ENCODE assay signal across 2 cellular contexts in genomic region chr3:56854856-56855620, GRCh38.
TF ChIP-seq lines count a peak whose summit lies in the region.

No MANE protein-coding gene starts in this region.

TF ChIP-seq in GM23338, 12 proteins besides CTCF, POLR2A, EP300 and RAD21 (continued from another document):
- TF ChIP-seq ZNF462 (CRISPR knock-in tag; IDR thresholded peaks at IDR 0.05) (no peak), ETS1 (IDR thresholded peaks at IDR 0.05) (no peak), STAT1 (IDR thresholded peaks at IDR 0.05; ENCODE audit: unreplicated experiment) (no peak), CREB1 (CRISPR knock-in tag; IDR thresholded peaks at IDR 0.05; ENCODE audit: low read depth) (no peak), POLR2AphosphoS5 (IDR thresholded peaks at IDR 0.05; ENCODE audit: low read depth) (no peak), EZH2 (IDR thresholded peaks at IDR 0.05; ENCODE audit: low read depth, unreplicated experiment) (no peak), ZNF331 (CRISPR knock-in tag; IDR thresholded peaks at IDR 0.05; ENCODE audit: low read depth) (no peak), REST (IDR thresholded peaks at IDR 0.05; ENCODE audit: unreplicated experiment) (no peak), ZNF114 (CRISPR knock-in tag; IDR thresholded peaks at IDR 0.05) (no peak)
TF ChIP-seq in GM23338: peak in this region for 0.

TF ChIP-seq in endothelial cell of umbilical vein, 7 proteins besides CTCF, POLR2A, EP300 and RAD21 (continued from another document):
- TF ChIP-seq MYC (IDR thresholded peaks at IDR 0.05; ENCODE audit: low read depth, low read length) (no peak), MAX (IDR thresholded peaks at IDR 0.05; ENCODE audit: insufficient read depth, insufficient read length) (no peak), EZH2 (IDR thresholded peaks at IDR 0.05; ENCODE audit: borderline replicate concordance, low read depth, low read length, severe bottlenecking) (no peak), POLR2AphosphoS5 (IDR thresholded peaks at IDR 0.05; ENCODE audit: insufficient read depth, low read depth, low read length) (no peak)
